ENCODE assay signal across 28 cellular contexts in the genomic region with DNA sequence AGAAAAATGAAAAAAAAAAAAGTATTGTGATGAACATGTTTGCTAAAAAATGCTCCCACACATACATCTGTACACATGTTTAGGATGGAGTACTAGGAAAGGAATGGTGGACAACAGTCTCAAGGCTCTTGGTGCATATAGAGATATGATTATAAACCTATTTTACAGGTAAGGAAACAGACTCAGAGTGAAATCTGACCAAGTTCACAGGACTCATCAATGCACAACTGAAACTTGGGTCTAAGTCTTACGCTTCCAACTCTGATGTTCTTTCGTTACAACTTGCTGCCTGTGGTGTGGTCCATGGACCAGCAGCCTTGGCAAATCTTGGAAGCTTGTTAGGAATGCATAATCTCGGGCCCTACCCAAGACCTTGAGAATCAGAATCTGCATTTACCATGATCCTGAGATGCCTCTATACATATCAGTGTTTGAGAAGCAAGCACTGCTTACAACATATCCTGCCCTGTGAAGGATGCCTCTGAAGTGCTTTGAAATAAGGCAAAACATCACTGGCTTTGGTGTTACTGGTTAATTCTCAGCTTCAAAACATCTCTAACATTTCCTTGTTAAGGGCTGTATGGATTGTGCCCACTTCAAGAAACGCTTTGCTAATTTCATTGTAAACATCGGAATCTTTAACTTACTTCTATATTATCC.
"Had no signal": no experiment of that assay in that cellular context is flagged by ENCODE, and none has a peak within 500 bp of the region (broad histone marks: within the 10 kb centered on the region; RNA-seq: fewer than 3 reads in every experiment).

No MANE protein-coding gene starts in this region.

- H3K27ac ChIP-seq: brain microvascular endothelial cell, coronary artery, gastrocnemius medialis, hepatocyte, left ventricle myocardium inferior, tibial nerve, WERI-Rb-1 had no signal

- H3K9me3 Mint-ChIP-seq: effector memory CD8-positive, alpha-beta T cell had no signal

- H3K4me3 Mint-ChIP-seq: activated naive CD8-positive, alpha-beta T cell treated with anti-CD3 and anti-CD28 coated beads, Interleukin-2, amount 10 ng/mL, durations not matched to agents 7 days and 5 days; effector memory CD8-positive, alpha-beta T cell; nephron had no signal

- H3K36me3 ChIP-seq: brain microvascular endothelial cell, gastrocnemius medialis, left ventricle myocardium inferior, tibial nerve, WERI-Rb-1 had no signal

- H3K27me3 Mint-ChIP-seq: activated naive CD8-positive, alpha-beta T cell treated with anti-CD3 and anti-CD28 coated beads, Interleukin-2, amount 10 ng/mL, durations not matched to agents 7 days and 5 days; effector memory CD8-positive, alpha-beta T cell had no signal

- H3K4me1 Mint-ChIP-seq: nephron had no signal

- H3K27ac Mint-ChIP-seq: activated naive CD8-positive, alpha-beta T cell treated with anti-CD3 and anti-CD28 coated beads, Interleukin-2, amount 10 ng/mL, durations not matched to agents 7 days and 5 days; nephron had no signal

- ATAC-seq: activated CD4-positive, CD25-positive, alpha-beta regulatory T cell treated with anti-CD3 and anti-CD28 coated beads, Interleukin-2, amount 50 U/mL, for 24 hours; effector memory CD8-positive, alpha-beta T cell; gastrocnemius medialis; right cardiac atrium had no signal

- H3K4me1 ChIP-seq: gastrocnemius medialis, left ventricle myocardium inferior had no signal

- DNase-seq: activated CD4-positive, alpha-beta T cell treated with anti-CD3 and anti-CD28 coated beads, Interleukin-2, amount 50 U/mL, for 48 hours; activated CD8-positive, alpha-beta memory T cell treated with anti-CD3 and anti-CD28 coated beads for 24 hours; activated CD8-positive, alpha-beta memory T cell treated with anti-CD3 and anti-CD28 coated beads, Interleukin-2, amount 50 U/mL, for 4 hours; activated effector memory CD4-positive, alpha-beta T cell treated with anti-CD3 and anti-CD28 coated beads, Interleukin-2, amount 50 U/mL, for 16 hours; activated naive CD8-positive, alpha-beta T cell treated with anti-CD3 and anti-CD28 coated beads, Interleukin-2, amount 10 ng/mL, durations not matched to agents 7 days and 5 days; amniotic stem cell; brain microvascular endothelial cell; effector memory CD8-positive, alpha-beta T cell; erythroblast; gastrocnemius medialis; glutamatergic neuron; islet precursor cell; left ventricle myocardium inferior; mesendoderm; posterior cingulate gyrus; right cardiac atrium; stimulated activated CD4-positive, alpha-beta T cell treated with anti-CD3 and anti-CD28 coated beads, Interleukin-15, amount 100 ng/mL, for 24 hours; stimulated activated CD4-positive, alpha-beta T cell treated with anti-CD3 and anti-CD28 coated beads, Interleukin-2, amount 100 ng/mL, for 24 hours; stimulated activated naive CD4-positive, alpha-beta T cell treated with Interleukin-2 at 50 U/mL for 16 hours; T-helper 9 cell; WERI-Rb-1 had no signal

- FAIRE-seq: astrocyte had no signal

- H3K9me3 ChIP-seq: gastrocnemius medialis, left ventricle myocardium inferior, tibial nerve had no signal

- H3K27me3 ChIP-seq: brain microvascular endothelial cell, gastrocnemius medialis, hepatocyte, tibial nerve had no signal

- H3K4me3 ChIP-seq: coronary artery, gastrocnemius medialis, hepatocyte, left ventricle myocardium inferior, lung, tibial nerve had no signal
